Comparison of ENCODE assay signal across 9 cellular contexts in the genomic region with DNA sequence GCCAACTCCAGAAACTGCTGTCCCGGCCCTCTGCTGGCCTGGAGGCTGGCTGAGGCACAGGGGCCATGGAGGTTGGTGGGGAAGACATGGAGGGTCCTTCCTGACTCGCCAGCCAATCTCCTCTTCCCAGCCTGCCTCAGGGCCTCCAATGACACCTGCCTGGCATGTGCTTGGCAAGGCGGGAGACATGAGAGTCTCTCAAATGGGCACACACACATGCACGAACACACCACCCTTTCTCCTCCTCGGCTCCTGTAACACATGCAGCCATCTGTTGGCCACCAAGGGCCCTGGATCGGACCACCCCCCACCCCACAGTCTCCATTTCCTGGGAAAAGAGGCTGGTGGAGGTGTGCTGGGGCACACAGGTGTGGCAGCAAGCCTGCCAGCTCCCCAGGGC. TPM values are rescaled to one million over a fixed set of nuclear protein-coding genes. Genes with fewer than 3 reads are reported as not detected.
DNase-seq lines count a peak whose midpoint lies in the region; ATAC-seq and TF ChIP-seq lines count a peak whose summit lies in the region.
"Had no signal": no experiment of that assay in that cellular context is flagged by ENCODE, and none has a peak within 500 bp of the region (broad histone marks: within the 10 kb centered on the region; RNA-seq: fewer than 3 reads in every experiment).

No MANE protein-coding gene starts in this region.

- H3K27ac Mint-ChIP-seq in T-helper 2 cell treated with Interferon-gamma antibody and Interleukin-4, amounts not matched to agents 5 μg/mL and 100 μg/mL, for 36 hours = peak overlapping the region; percentile 92
- H3K27ac Mint-ChIP-seq in activated CD8-positive, alpha-beta T cell treated with anti-CD3 and anti-CD28 coated beads, Interleukin-2, amount 10 ng/mL, durations not matched to agents 7 days and 5 days = peak overlapping the region; percentile 96
- H3K27ac Mint-ChIP-seq in stimulated activated effector memory CD8-positive, alpha-beta T cell treated with anti-CD3 and anti-CD28 coated beads, Interleukin-12 subunit alpha, Interleukin-12 subunit beta, amount 100 ng/mL, for 72 hours = peak overlapping the region; percentile 95

- no peaks in the 10 kb centered on the region for H3K27me3 Mint-ChIP-seq in T-helper 2 cell treated with Interferon-gamma antibody and Interleukin-4, amounts not matched to agents 5 μg/mL and 100 μg/mL, for 36 hours (ENCODE audit: low read depth)
- H3K27me3 Mint-ChIP-seq in activated CD8-positive, alpha-beta T cell treated with anti-CD3 and anti-CD28 coated beads, Interleukin-2, amount 10 ng/mL, durations not matched to agents 7 days and 5 days (ENCODE audit: low read depth) = no peaks in the 10 kb centered on the region

- no peaks in the 10 kb centered on the region for H3K36me3 ChIP-seq in hepatocyte (replicated peaks; ENCODE audit: insufficient read depth, low read depth)

- no peaks in the 10 kb centered on the region for H3K79me2 ChIP-seq in hepatocyte

- H3K4me3 ChIP-seq in hepatocyte = no peak overlapping the region

- no peaks in the 10 kb centered on the region for H3K9me3 ChIP-seq in hepatocyte (ENCODE audit: low read depth)

- POLR2A ChIA-PET in activated CD8-positive, alpha-beta T cell treated with anti-CD3 and anti-CD28 coated beads, Interleukin-2, amount 10 ng/mL, durations not matched to agents 7 days and 5 days (lab: Charles Lee) = interaction anchor here (1.0 to 1.3 kb wide), 3 partner anchors 16 to 316 kb away, joined by 4 to 9 read pairs (median 6); a partner anchor contains a TSS

- CTCF ChIA-PET in activated CD8-positive, alpha-beta T cell treated with anti-CD3 and anti-CD28 coated beads, Interleukin-2, amount 10 ng/mL, durations not matched to agents 7 days and 5 days (lab: Charles Lee) = interaction anchor here (0.7 to 3.2 kb wide), 5 partner anchors 16 to 308 kb away, joined by 3 to 27 read pairs (median 4); a partner anchor contains a TSS

- H3K9me3 Mint-ChIP-seq in T-helper 2 cell treated with Interferon-gamma antibody and Interleukin-4, amounts not matched to agents 5 μg/mL and 100 μg/mL, for 36 hours = no peaks in the 10 kb centered on the region
- no peaks in the 10 kb centered on the region for H3K9me3 Mint-ChIP-seq in activated CD8-positive, alpha-beta T cell treated with anti-CD3 and anti-CD28 coated beads, Interleukin-2, amount 10 ng/mL, durations not matched to agents 7 days and 5 days (ENCODE audit: insufficient read depth)
- H3K9me3 Mint-ChIP-seq in stimulated activated effector memory CD8-positive, alpha-beta T cell treated with anti-CD3 and anti-CD28 coated beads, Interleukin-12 subunit alpha, Interleukin-12 subunit beta, amount 100 ng/mL, for 72 hours = no peaks in the 10 kb centered on the region

- no peak overlapping the region for H2AFZ ChIP-seq in hepatocyte

- no peak for TF ChIP-seq CTCF in hepatocyte (IDR thresholded peaks at IDR 0.05; ENCODE audit: poor library complexity)

- H3K9me2 ChIP-seq in hepatocyte (replicated peaks; ENCODE audit: insufficient read depth) = no peaks in the 10 kb centered on the region

- no peak overlapping the region for H3K4me2 ChIP-seq in hepatocyte

- H3K27me3 ChIP-seq in hepatocyte = no peaks in the 10 kb centered on the region

- H3K27ac ChIP-seq in hepatocyte = peak overlapping the region; percentile 79

- no peak for ATAC-seq in activated CD8-positive, alpha-beta T cell treated with anti-CD3 and anti-CD28 coated beads, Interleukin-2, amount 10 ng/mL, durations not matched to agents 7 days and 5 days
- no peak for ATAC-seq in stimulated activated effector memory CD8-positive, alpha-beta T cell treated with anti-CD3 and anti-CD28 coated beads, Interleukin-12 subunit alpha, Interleukin-12 subunit beta, amount 100 ng/mL, for 72 hours

- no peak overlapping the region for H3K4me3 Mint-ChIP-seq in T-helper 2 cell treated with Interferon-gamma antibody and Interleukin-4, amounts not matched to agents 5 μg/mL and 100 μg/mL, for 36 hours
- H3K4me3 Mint-ChIP-seq in activated CD8-positive, alpha-beta T cell treated with anti-CD3 and anti-CD28 coated beads, Interleukin-2, amount 10 ng/mL, durations not matched to agents 7 days and 5 days = no peak overlapping the region
- peak overlapping the region; percentile 60 for H3K4me3 Mint-ChIP-seq in stimulated activated effector memory CD8-positive, alpha-beta T cell treated with anti-CD3 and anti-CD28 coated beads, Interleukin-12 subunit alpha, Interleukin-12 subunit beta, amount 100 ng/mL, for 72 hours

- H3K4me1 Mint-ChIP-seq in T-helper 2 cell treated with Interferon-gamma antibody and Interleukin-4, amounts not matched to agents 5 μg/mL and 100 μg/mL, for 36 hours (ENCODE audit: low read depth) = peaks cover 28% of the 10 kb centered on the region
- peaks cover 29% of the 10 kb centered on the region for H3K4me1 Mint-ChIP-seq in activated CD8-positive, alpha-beta T cell treated with anti-CD3 and anti-CD28 coated beads, Interleukin-2, amount 10 ng/mL, durations not matched to agents 7 days and 5 days (ENCODE audit: low read depth)
- H3K4me1 Mint-ChIP-seq in stimulated activated effector memory CD8-positive, alpha-beta T cell treated with anti-CD3 and anti-CD28 coated beads, Interleukin-12 subunit alpha, Interleukin-12 subunit beta, amount 100 ng/mL, for 72 hours = peaks cover 55% of the 10 kb centered on the region

- H3K36me3 Mint-ChIP-seq in T-helper 2 cell treated with Interferon-gamma antibody and Interleukin-4, amounts not matched to agents 5 μg/mL and 100 μg/mL, for 36 hours (ENCODE audit: low read depth) = no peaks in the 10 kb centered on the region
- no peaks in the 10 kb centered on the region for H3K36me3 Mint-ChIP-seq in activated CD8-positive, alpha-beta T cell treated with anti-CD3 and anti-CD28 coated beads, Interleukin-2, amount 10 ng/mL, durations not matched to agents 7 days and 5 days (ENCODE audit: low read depth)
- peaks cover 9% of the 10 kb centered on the region for H3K36me3 Mint-ChIP-seq in stimulated activated effector memory CD8-positive, alpha-beta T cell treated with anti-CD3 and anti-CD28 coated beads, Interleukin-12 subunit alpha, Interleukin-12 subunit beta, amount 100 ng/mL, for 72 hours

- peaks cover 20% of the 10 kb centered on the region for H3K4me1 ChIP-seq in hepatocyte (ENCODE audit: insufficient read depth)

- no peak for DNase-seq in T-helper 2 cell treated with Interferon-gamma antibody and Interleukin-4, amounts not matched to agents 5 μg/mL and 100 μg/mL, for 36 hours (ENCODE audit: low spot score)
- no peak for DNase-seq in T-helper 2 cell
- DNase-seq in activated CD8-positive, alpha-beta T cell treated with anti-CD3 and anti-CD28 coated beads, Interleukin-2, amount 10 ng/mL, durations not matched to agents 7 days and 5 days = no peak
- DNase-seq in hepatocyte (ENCODE audit: low spot score) = no peak
- DNase-seq in stimulated activated effector memory CD8-positive, alpha-beta T cell treated with anti-CD3 and anti-CD28 coated beads, Interleukin-12 subunit alpha, Interleukin-12 subunit beta, amount 100 ng/mL, for 72 hours (ENCODE audit: low spot score in 2 of 2) = no peak
- DNase-seq in KG1 (lab: John Stamatoyannopoulos, UW) = no peak
- no peak for DNase-seq in NCI-H1092 treated with DMSO at 0.1 percent for 48 hours (lab: John Stamatoyannopoulos, UW)
- DNase-seq in H4 (ENCODE audit: low spot score) = no peak
- DNase-seq: NCI-H187 had no signal

- H4K20me1 ChIP-seq in hepatocyte (ENCODE audit: insufficient read depth, poor library complexity, severe bottlenecking) = no peaks in the 10 kb centered on the region

- 94% methylated on average over 6 of the region's 6 CpGs for WGBS in hepatocyte (ENCODE audit: low lambda C conversion rate, missing lambda C conversion rate)

RNA-seq across cellular contexts. Expression of a gene that starts 56.4 kb away (rescaled TPM):
- total RNA-seq in activated CD8-positive, alpha-beta T cell treated with anti-CD3 and anti-CD28 coated beads, Interleukin-2, amount 10 ng/mL, durations not matched to agents 7 days and 5 days = 10 to 100 TPM; 64.5 to 70.2 TPM
- 86.9 and 88.9 TPM in 2 replicates for total RNA-seq in hepatocyte
- 69.3 and 75.7 TPM in 2 replicates for polyA plus RNA-seq in hepatocyte
- total RNA-seq in H4 (2014; rRNA removed; shearing (Covaris generic)) = 132 and 136 TPM in 2 replicates
